Comparison of ENCODE assay signal across 1 cellular context in the genomic region with DNA sequence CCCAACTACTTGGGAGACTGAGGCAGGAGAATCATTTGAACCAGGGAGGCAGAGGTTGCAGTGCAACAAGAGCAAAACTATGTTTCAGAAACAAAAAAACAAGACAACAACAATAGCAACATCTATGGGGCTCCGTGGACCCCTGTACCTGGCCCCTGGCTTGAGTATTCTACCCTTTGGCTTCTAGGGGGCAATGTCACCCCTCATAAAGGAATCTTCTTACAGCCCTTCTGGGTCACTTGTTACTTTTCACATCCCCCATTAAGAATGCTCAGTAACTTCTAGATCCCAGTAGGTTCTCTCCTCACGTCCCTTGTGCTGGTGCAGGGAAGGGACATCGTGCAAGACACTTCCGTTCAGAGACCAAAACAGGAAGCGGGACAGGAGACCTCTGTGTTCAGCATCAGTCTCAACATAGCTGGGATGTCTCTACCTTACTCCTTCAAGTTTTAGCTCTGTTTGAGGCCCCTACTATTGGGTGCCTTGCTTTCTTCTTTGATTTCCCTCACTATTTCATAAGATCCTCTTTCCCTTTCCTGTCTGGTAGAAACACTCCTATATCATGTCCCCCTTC.
TF ChIP-seq lines count a peak whose summit lies in the region.

No MANE protein-coding gene starts in this region.

TF ChIP-seq in HepG2, 621 proteins besides CTCF, POLR2A, EP300 and RAD21 (continued from another document):
- TF ChIP-seq, protein P1, sequence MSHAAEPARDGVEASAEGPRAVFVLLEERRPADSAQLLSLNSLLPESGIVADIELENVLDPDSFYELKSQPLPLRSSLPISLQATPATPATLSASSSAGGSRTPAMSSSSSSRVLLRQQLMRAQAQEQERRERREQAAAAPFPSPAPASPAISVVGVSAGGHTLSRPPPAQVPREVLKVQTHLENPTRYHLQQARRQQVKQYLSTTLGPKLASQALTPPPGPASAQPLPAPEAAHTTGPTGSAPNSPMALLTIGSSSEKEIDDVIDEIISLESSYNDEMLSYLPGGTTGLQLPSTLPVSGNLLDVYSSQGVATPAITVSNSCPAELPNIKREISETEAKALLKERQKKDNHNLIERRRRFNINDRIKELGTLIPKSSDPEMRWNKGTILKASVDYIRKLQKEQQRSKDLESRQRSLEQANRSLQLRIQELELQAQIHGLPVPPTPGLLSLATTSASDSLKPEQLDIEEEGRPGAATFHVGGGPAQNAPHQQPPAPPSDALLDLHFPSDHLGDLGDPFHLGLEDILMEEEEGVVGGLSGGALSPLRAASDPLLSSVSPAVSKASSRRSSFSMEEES (CRISPR knock-in tag; IDR thresholded peaks at IDR 0.05), result no peak
- no peak for TF ChIP-seq ZNF292 (CRISPR knock-in tag; IDR thresholded peaks at IDR 0.05; ENCODE audit: borderline replicate concordance, low read depth)
